In genomic region chr9:18255158-18255629, GRCh38 we compare ENCODE assay signal across 8 cellular contexts.
A peak's percentile ranks its signal among the peaks of the same experiment; 100 is the strongest.
DNase-seq lines count a peak whose midpoint lies in the region; ATAC-seq, FAIRE-seq and TF ChIP-seq lines count a peak whose summit lies in the region.

No MANE protein-coding gene starts in this region.

- H3K9me3 ChIP-seq in SU-DHL-6 (ENCODE audit: insufficient read depth, low read length) (no peaks in the 10 kb centered on the region), adipocyte (ENCODE audit: control insufficient read depth, low read length) (no peaks in the 10 kb centered on the region), left ventricle myocardium inferior (replicated peaks) (no peaks in the 10 kb centered on the region)

- H3K27me3 ChIP-seq in SU-DHL-6 (ENCODE audit: low read length) (no peaks in the 10 kb centered on the region), adipocyte (replicated peaks; ENCODE audit: control insufficient read depth, insufficient read depth, low read length) (no peaks in the 10 kb centered on the region), left ventricle myocardium inferior (ENCODE audit: low read depth) (no peaks in the 10 kb centered on the region)

- FAIRE-seq in GM12891 (lab: Jason Lieb, UNC): peak; percentile 40

- H3K36me3 ChIP-seq in SU-DHL-6 (ENCODE audit: low read length): no peaks in the 10 kb centered on the region
- H3K36me3 ChIP-seq in adipocyte (ENCODE audit: control insufficient read depth, insufficient read depth, low read length, severe bottlenecking): no peaks in the 10 kb centered on the region
- no peaks in the 10 kb centered on the region for H3K36me3 ChIP-seq in left ventricle myocardium inferior

- H3K79me2 ChIP-seq in SU-DHL-6 (ENCODE audit: insufficient read depth, low read length): no peaks in the 10 kb centered on the region

- peak; percentile 89 for ATAC-seq in HG02588 (IDR thresholded peaks at IDR 0.05; ENCODE audit: unreplicated experiment)

- H3K9ac ChIP-seq in SU-DHL-6 (ENCODE audit: low read length): no peak overlapping the region
- no peak overlapping the region for H3K9ac ChIP-seq in adipocyte (ENCODE audit: low read length)

- H3K4me2 ChIP-seq in SU-DHL-6 (ENCODE audit: low read depth, low read length, poor library complexity, severe bottlenecking): no peak overlapping the region

- H3K9me2 ChIP-seq in SU-DHL-6 (replicated peaks; ENCODE audit: insufficient read depth, low read length): no peaks in the 10 kb centered on the region

- no peak overlapping the region for H2AFZ ChIP-seq in SU-DHL-6 (ENCODE audit: low read depth, low read length, severe bottlenecking)

- TF ChIP-seq POLR2A in GM12891 (IDR thresholded peaks at IDR 0.05; ENCODE audit: low read depth, low read length) (no peak), NB4 (IDR thresholded peaks at IDR 0.05; ENCODE audit: extremely low read depth, insufficient read length) (no peak)

- no peaks in the 10 kb centered on the region for H3F3A ChIP-seq in SU-DHL-6 (ENCODE audit: insufficient read depth)

- H3K4me1 ChIP-seq in adipocyte (ENCODE audit: control insufficient read depth, insufficient read depth, low read length): no peaks in the 10 kb centered on the region
- no peaks in the 10 kb centered on the region for H3K4me1 ChIP-seq in left ventricle myocardium inferior

- no peak overlapping the region for H3K4me3 ChIP-seq in NB4 (ENCODE audit: low read depth, low read length)
- H3K4me3 ChIP-seq in SU-DHL-6 (ENCODE audit: insufficient read depth, low read length, poor library complexity, severe bottlenecking): no peak overlapping the region
- no peak overlapping the region for H3K4me3 ChIP-seq in adipocyte (ENCODE audit: low read length)
- no peak overlapping the region for H3K4me3 ChIP-seq in left ventricle myocardium inferior

- 0 out of 2 replicates have a peak, but pooled peaks cover 2% of the 10 kb centered on the region for H4K20me1 ChIP-seq in SU-DHL-6 (ENCODE audit: low read depth, low read length)

- TF ChIP-seq CTCF in NB4 (IDR thresholded peaks at IDR 0.05; ENCODE audit: low read depth, low read length): peak; percentile 99
- peak; percentile 95 for TF ChIP-seq CTCF in SU-DHL-6 (IDR thresholded peaks at IDR 0.05; ENCODE audit: insufficient read depth, low read length, poor library complexity, severe bottlenecking)
- TF ChIP-seq CTCF in left ventricle myocardium inferior (IDR thresholded peaks at IDR 0.05; ENCODE audit: borderline replicate concordance): peak; percentile 96

- DNase-seq in GM12891 (ENCODE audit: insufficient read length, low spot score) (peak; percentile 15), NB4 (ENCODE audit: low read depth) (peak; percentile 88), adipocyte (ENCODE audit: low read depth) (peak; percentile 96), left ventricle myocardium inferior (peak; percentile 68), renal cortical epithelial cell (ENCODE audit: low read depth) (peak; percentile 58), cortex of kidney (lab: John Stamatoyannopoulos, UW) (no peak)

- intact Hi-C loops in left ventricle myocardium inferior (cut with micrococcal nuclease): loop anchor here (5.0 to 10.0 kb wide), 3 partner anchors 140 to 772 kb away; no protein-coding TSS in a partner anchor

- no peak overlapping the region for H3K27ac ChIP-seq in SU-DHL-6 (ENCODE audit: low read depth, low read length)
- H3K27ac ChIP-seq in left ventricle myocardium inferior (replicated peaks): no peak overlapping the region

TF ChIP-seq in GM12891, 5 proteins besides CTCF, POLR2A, EP300 and RAD21:
- no peak for TF ChIP-seq POU2F2 (IDR thresholded peaks at IDR 0.05; ENCODE audit: low read depth, low read length)
- TF ChIP-seq PAX5 (IDR thresholded peaks at IDR 0.05; ENCODE audit: insufficient read depth, low read length, severe bottlenecking): no peak
- no peak for TF ChIP-seq TAF1 (IDR thresholded peaks at IDR 0.05; ENCODE audit: low read depth, low read length)
- TF ChIP-seq POLR2AphosphoS5 (IDR thresholded peaks at IDR 0.05; ENCODE audit: low read depth, low read length): no peak
- TF ChIP-seq SPI1 (IDR thresholded peaks at IDR 0.05; ENCODE audit: low read depth, low read length): no peak
